Comparison of ENCODE assay signal across 30 cellular contexts in the genomic region with DNA sequence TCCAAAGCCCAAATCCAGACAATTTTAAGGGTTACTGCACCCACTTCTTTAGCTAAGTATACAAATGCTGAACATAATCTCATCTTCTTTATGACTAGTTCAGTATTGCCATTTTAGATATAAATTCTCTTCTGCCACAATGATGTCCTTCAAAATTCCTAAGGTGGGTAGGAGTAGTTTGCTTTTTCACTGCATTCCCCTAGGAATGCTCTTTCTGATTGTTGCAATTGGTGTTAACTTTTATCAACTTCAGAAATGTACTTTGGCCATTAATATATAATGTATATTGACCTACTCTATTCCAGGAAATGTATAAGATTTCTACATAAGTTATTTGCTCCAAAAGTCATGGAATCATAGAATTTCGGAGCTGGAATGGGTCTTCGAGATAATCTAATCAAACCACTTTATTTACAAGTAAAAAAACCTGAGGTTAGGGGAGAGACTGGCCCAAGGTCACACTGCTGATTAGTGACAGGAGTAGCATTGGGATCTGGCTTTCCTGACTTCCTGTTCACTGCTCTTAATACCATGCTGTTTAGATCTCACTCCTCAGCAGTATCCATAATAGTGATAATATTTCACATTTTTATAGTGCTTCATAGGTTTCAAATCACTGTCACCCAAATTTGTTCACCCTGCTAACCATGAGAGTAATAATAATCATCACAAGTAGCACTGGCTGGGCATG. TPM values are rescaled to one million over a fixed set of nuclear protein-coding genes. Genes with fewer than 3 reads are reported as not detected.
"Had no signal": no experiment of that assay in that cellular context is flagged by ENCODE, and none has a peak within 500 bp of the region (broad histone marks: within the 10 kb centered on the region; RNA-seq: fewer than 3 reads in every experiment).

No MANE protein-coding gene starts in this region.

- DNase-seq: activated CD4-positive, alpha-beta T cell treated with anti-CD3 and anti-CD28 coated beads for 1 hour; activated CD4-positive, alpha-beta T cell treated with anti-CD3 and anti-CD28 coated beads for 48 hours; activated CD4-positive, CD25-positive, alpha-beta regulatory T cell; activated CD8-positive, alpha-beta T cell treated with anti-CD3 and anti-CD28 coated beads for 36 hours; activated gamma-delta T cell; activated naive CD4-positive, alpha-beta T cell treated with Interleukin-2 at 50 U/mL for 16 hours; activated naive CD8-positive, alpha-beta T cell treated with anti-CD3 and anti-CD28 coated beads, Interleukin-2, amount 10 ng/mL, durations not matched to agents 7 days and 5 days; activated T-cell treated with anti-CD3 and anti-CD28 coated beads, Interleukin-2, amount 50 U/mL, for 24 hours; amygdala; NCI-H1105; NCI-H1436; NCI-H1694; NCI-H1930; NCI-H2081 treated with DMSO at 0.1 percent for 48 hours; NCI-H226; NCI-H524 treated with DMSO at 0.1 percent for 48 hours; PC-3; Peyer's patch; RPMI8226; SHP77 treated with DMSO at 0.1 percent for 48 hours; T1000; WERI-Rb-1 had no signal

- H3K27me3 Mint-ChIP-seq: activated CD8-positive, alpha-beta T cell treated with anti-CD3 and anti-CD28 coated beads for 36 hours; activated naive CD8-positive, alpha-beta T cell treated with anti-CD3 and anti-CD28 coated beads, Interleukin-2, amount 10 ng/mL, durations not matched to agents 7 days and 5 days; activated T-cell treated with anti-CD3 and anti-CD28 coated beads, Interleukin-2, amount 50 U/mL, for 24 hours; central memory CD8-positive, alpha-beta T cell had no signal

- H3K4me3 Mint-ChIP-seq: activated CD8-positive, alpha-beta T cell treated with anti-CD3 and anti-CD28 coated beads for 36 hours; activated naive CD4-positive, alpha-beta T cell treated with anti-CD3 and anti-CD28 coated beads, Interleukin-2, amount 50 U/mL, for 24 hours; activated naive CD8-positive, alpha-beta T cell treated with anti-CD3 and anti-CD28 coated beads, Interleukin-2, amount 10 ng/mL, durations not matched to agents 7 days and 5 days; activated T-cell treated with anti-CD3 and anti-CD28 coated beads, Interleukin-2, amount 50 U/mL, for 24 hours; central memory CD8-positive, alpha-beta T cell had no signal

- H3K27ac ChIP-seq: ascending aorta, cardiac muscle cell, SJSA1, WERI-Rb-1 had no signal

- ATAC-seq: activated CD8-positive, alpha-beta T cell treated with anti-CD3 and anti-CD28 coated beads for 36 hours; PC-3 had no signal

- H3K4me1 ChIP-seq: ascending aorta, SJSA1 had no signal

- H3K4me1 Mint-ChIP-seq: activated naive CD4-positive, alpha-beta T cell treated with anti-CD3 and anti-CD28 coated beads, Interleukin-2, amount 50 U/mL, for 24 hours; activated naive CD8-positive, alpha-beta T cell treated with anti-CD3 and anti-CD28 coated beads, Interleukin-2, amount 10 ng/mL, durations not matched to agents 7 days and 5 days; central memory CD8-positive, alpha-beta T cell had no signal

- H3K9me3 ChIP-seq: ascending aorta, Peyer's patch, SJSA1 had no signal

- H3K36me3 ChIP-seq: ascending aorta, cardiac muscle cell, Peyer's patch, SJSA1, WERI-Rb-1 had no signal

- H3K27me3 ChIP-seq: ascending aorta, cardiac muscle cell, Peyer's patch, SJSA1 had no signal

- H3K4me3 ChIP-seq: ascending aorta, cardiac muscle cell, Peyer's patch, SJSA1 had no signal

- H3K9me3 Mint-ChIP-seq: activated CD8-positive, alpha-beta T cell treated with anti-CD3 and anti-CD28 coated beads for 36 hours; activated naive CD4-positive, alpha-beta T cell treated with anti-CD3 and anti-CD28 coated beads, Interleukin-2, amount 50 U/mL, for 24 hours; activated naive CD8-positive, alpha-beta T cell treated with anti-CD3 and anti-CD28 coated beads, Interleukin-2, amount 10 ng/mL, durations not matched to agents 7 days and 5 days; activated T-cell treated with anti-CD3 and anti-CD28 coated beads, Interleukin-2, amount 50 U/mL, for 24 hours; activated T-helper 2 cell treated with anti-CD3 and anti-CD28 coated beads, Interferon-gamma antibody, Interleukin-2, Interleukin-4, amounts not matched to agents 10 μg/mL and 5 μg/mL and 100 μg/mL, durations not matched to agents 14 hours and 24 hours and 36 hours had no signal

- H3K27ac Mint-ChIP-seq: activated CD8-positive, alpha-beta T cell treated with anti-CD3 and anti-CD28 coated beads for 36 hours; activated naive CD4-positive, alpha-beta T cell treated with anti-CD3 and anti-CD28 coated beads, Interleukin-2, amount 50 U/mL, for 24 hours; activated naive CD8-positive, alpha-beta T cell treated with anti-CD3 and anti-CD28 coated beads, Interleukin-2, amount 10 ng/mL, durations not matched to agents 7 days and 5 days; activated T-cell treated with anti-CD3 and anti-CD28 coated beads, Interleukin-2, amount 50 U/mL, for 24 hours; activated T-helper 2 cell treated with anti-CD3 and anti-CD28 coated beads, Interferon-gamma antibody, Interleukin-2, Interleukin-4, amounts not matched to agents 10 μg/mL and 5 μg/mL and 100 μg/mL, durations not matched to agents 14 hours and 24 hours and 36 hours had no signal

- H3K36me3 Mint-ChIP-seq: activated naive CD4-positive, alpha-beta T cell treated with anti-CD3 and anti-CD28 coated beads, Interleukin-2, amount 50 U/mL, for 24 hours; activated naive CD8-positive, alpha-beta T cell treated with anti-CD3 and anti-CD28 coated beads, Interleukin-2, amount 10 ng/mL, durations not matched to agents 7 days and 5 days had no signal

RNA-seq across cellular contexts. Expression of gene RASAL2, which starts 46.4 kb away (rescaled TPM):
- total RNA-seq: activated CD8-positive, alpha-beta memory T cell treated with anti-CD3 and anti-CD28 coated beads for 36 hours; activated CD8-positive, alpha-beta T cell treated with anti-CD3 and anti-CD28 coated beads for 36 hours; T-helper 1 cell treated with Interleukin-12 subunit alpha and Interleukin-12 subunit beta and Interleukin-4 antibody, amounts not matched to agents 30 ng/mL and 1 ng/mL, for 36 hours had no signal
